20 cellular contexts compared by ENCODE assay signal in the genomic region with DNA sequence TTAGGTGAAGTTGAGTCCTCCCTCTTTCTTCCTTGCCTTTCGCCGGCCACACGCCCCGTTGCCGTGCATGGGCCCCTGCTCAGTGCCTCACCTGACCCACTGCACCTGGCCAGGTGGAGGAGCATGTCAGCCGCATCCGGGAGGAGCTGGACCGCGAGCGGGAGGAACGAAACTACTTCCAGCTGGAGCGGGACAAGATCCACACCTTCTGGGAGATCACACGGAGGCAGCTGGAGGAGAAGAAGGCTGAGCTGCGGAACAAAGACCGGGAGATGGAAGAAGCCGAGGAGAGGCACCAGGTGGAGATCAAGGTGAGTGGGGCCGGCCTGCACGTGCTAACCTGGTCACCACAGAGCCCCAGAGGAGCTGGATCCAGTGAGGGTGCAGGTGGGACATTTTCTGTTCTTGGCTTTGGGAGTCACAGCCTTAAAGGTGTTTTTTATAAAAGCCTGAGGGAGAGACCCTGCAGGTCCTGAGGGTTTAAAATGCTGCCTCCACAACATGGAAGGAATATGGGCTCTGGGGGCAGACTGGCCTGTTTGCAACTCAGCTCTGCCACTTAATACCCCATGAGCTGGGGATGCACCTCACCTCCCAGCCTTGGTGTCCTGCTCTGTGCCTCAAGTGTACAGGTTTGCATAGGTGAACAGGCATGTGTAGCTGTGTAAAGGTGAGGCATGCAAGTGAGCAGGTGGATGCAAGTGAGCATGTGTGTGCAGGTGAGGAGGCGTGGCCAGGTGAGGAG. TPM values are rescaled to one million over a fixed set of nuclear protein-coding genes. Genes with fewer than 3 reads are reported as not detected.
A peak's percentile ranks its signal among the peaks of the same experiment; 100 is the strongest.
DNase-seq lines count a peak whose midpoint lies in the region; ATAC-seq and TF ChIP-seq lines count a peak whose summit lies in the region.
"Had no signal": no experiment of that assay in that cellular context is flagged by ENCODE, and none has a peak within 500 bp of the region (broad histone marks: within the 10 kb centered on the region; RNA-seq: fewer than 3 reads in every experiment).

No MANE protein-coding gene starts in this region.

- no peak overlapping the region for H3K4me2 ChIP-seq in MM.1S (ENCODE audit: low read depth, low read length)
- H3K4me2 ChIP-seq: hepatocyte, smooth muscle cell had no signal

- no peaks in the 10 kb centered on the region for H3F3A ChIP-seq in MM.1S (ENCODE audit: insufficient read depth, low read length)

- H3K27me3 ChIP-seq in MG63 (no peaks in the 10 kb centered on the region), MM.1S (replicated peaks; ENCODE audit: insufficient read depth, low read length) (no peaks in the 10 kb centered on the region)
- H3K27me3 ChIP-seq: hepatocyte, stomach, vagina had no signal

- peaks cover 3% of the 10 kb centered on the region for H3K4me1 Mint-ChIP-seq in activated CD4-positive, alpha-beta T cell treated with anti-CD3 and anti-CD28 coated beads, Interleukin-2, amount 10 ng/mL, durations not matched to agents 7 days and 5 days
- peaks cover 8% of the 10 kb centered on the region for H3K4me1 Mint-ChIP-seq in activated naive CD8-positive, alpha-beta T cell treated with anti-CD3 and anti-CD28 coated beads, Interleukin-2, amount 50 U/mL, for 24 hours

- POLR2A ChIA-PET in activated CD4-positive, alpha-beta T cell treated with anti-CD3 and anti-CD28 coated beads, Interleukin-2, amount 10 ng/mL, durations not matched to agents 7 days and 5 days (lab: Charles Lee), result no interaction called here

- H3K9me3 Mint-ChIP-seq in activated CD4-positive, alpha-beta T cell treated with anti-CD3 and anti-CD28 coated beads, Interleukin-2, amount 10 ng/mL, durations not matched to agents 7 days and 5 days, result peaks cover 4% of the 10 kb centered on the region
- H3K9me3 Mint-ChIP-seq in activated naive CD8-positive, alpha-beta T cell treated with anti-CD3 and anti-CD28 coated beads, Interleukin-2, amount 50 U/mL, for 24 hours, result peaks cover 7% of the 10 kb centered on the region
- H3K9me3 Mint-ChIP-seq: CD8-positive, alpha-beta memory T cell had no signal

- no peak for DNase-seq in activated CD4-positive, alpha-beta T cell treated with anti-CD3 and anti-CD28 coated beads, Interleukin-2, amount 10 ng/mL, durations not matched to agents 7 days and 5 days
- DNase-seq in activated CD4-positive, alpha-beta T cell treated with anti-CD3 and anti-CD28 coated beads for 1 hour, result no peak
- DNase-seq in MG63 (peak; percentile 70), retina (peak; percentile 18), MM.1S (no peak), medulla oblongata (ENCODE audit: extremely low spot score) (no peak), NCI-H2081 (lab: John Stamatoyannopoulos, UW) (no peak)
- no peak for DNase-seq in activated naive CD8-positive, alpha-beta T cell treated with anti-CD3 and anti-CD28 coated beads, Interleukin-2, amount 50 U/mL, for 24 hours
- DNase-seq: activated naive CD4-positive, alpha-beta T cell treated with anti-CD3 and anti-CD28 coated beads for 36 hours; CD8-positive, alpha-beta memory T cell; kidney glomerular epithelial cell; NCI-H1436; NCI-H226; Right ventricle myocardium superior; stomach had no signal

- H3K9me2 ChIP-seq in MM.1S (replicated peaks; ENCODE audit: insufficient read depth, low read length), result no peaks in the 10 kb centered on the region

- no peak overlapping the region for H2AFZ ChIP-seq in MM.1S (ENCODE audit: low read length)
- H2AFZ ChIP-seq: hepatocyte had no signal

- no peak overlapping the region for H3K9ac ChIP-seq in MM.1S (ENCODE audit: low read length)

- peaks cover 5% of the 10 kb centered on the region for H3K36me3 Mint-ChIP-seq in activated CD4-positive, alpha-beta T cell treated with anti-CD3 and anti-CD28 coated beads, Interleukin-2, amount 10 ng/mL, durations not matched to agents 7 days and 5 days (ENCODE audit: low read depth)
- peaks cover 9% of the 10 kb centered on the region for H3K36me3 Mint-ChIP-seq in activated naive CD8-positive, alpha-beta T cell treated with anti-CD3 and anti-CD28 coated beads, Interleukin-2, amount 50 U/mL, for 24 hours (ENCODE audit: low read depth)

- H3K79me2 ChIP-seq in MM.1S (ENCODE audit: low read length), result no peaks in the 10 kb centered on the region
- H3K79me2 ChIP-seq: hepatocyte had no signal

- H3K4me3 Mint-ChIP-seq in activated CD4-positive, alpha-beta T cell treated with anti-CD3 and anti-CD28 coated beads, Interleukin-2, amount 10 ng/mL, durations not matched to agents 7 days and 5 days, result peak overlapping the region; percentile 43
- H3K4me3 Mint-ChIP-seq in activated naive CD8-positive, alpha-beta T cell treated with anti-CD3 and anti-CD28 coated beads, Interleukin-2, amount 50 U/mL, for 24 hours, result no peak overlapping the region
- H3K4me3 Mint-ChIP-seq: activated naive CD4-positive, alpha-beta T cell treated with anti-CD3 and anti-CD28 coated beads for 36 hours; CD8-positive, alpha-beta memory T cell had no signal

- no peaks in the 10 kb centered on the region for H3K4me1 ChIP-seq in MM.1S (ENCODE audit: low read length)
- H3K4me1 ChIP-seq: stomach, vagina had no signal

- TF ChIP-seq CTCF in MM.1S (IDR thresholded peaks at IDR 0.05; ENCODE audit: low read length), result no peak

- H3K4me3 ChIP-seq in MG63, result no peak overlapping the region
- H3K4me3 ChIP-seq in MM.1S (ENCODE audit: low read length), result no peak overlapping the region
- H3K4me3 ChIP-seq: hepatocyte, smooth muscle cell, stomach, vagina had no signal

- no peak for ATAC-seq in activated naive CD8-positive, alpha-beta T cell treated with anti-CD3 and anti-CD28 coated beads, Interleukin-2, amount 50 U/mL, for 24 hours
- ATAC-seq: HCT116 had no signal

- CTCF ChIA-PET in activated CD4-positive, alpha-beta T cell treated with anti-CD3 and anti-CD28 coated beads, Interleukin-2, amount 10 ng/mL, durations not matched to agents 7 days and 5 days (lab: Charles Lee), result no interaction called here

- H3K27me3 Mint-ChIP-seq in activated CD4-positive, alpha-beta T cell treated with anti-CD3 and anti-CD28 coated beads, Interleukin-2, amount 10 ng/mL, durations not matched to agents 7 days and 5 days, result peaks cover 1% of the 10 kb centered on the region
- H3K27me3 Mint-ChIP-seq in activated naive CD8-positive, alpha-beta T cell treated with anti-CD3 and anti-CD28 coated beads, Interleukin-2, amount 50 U/mL, for 24 hours, result no peaks in the 10 kb centered on the region

- peak overlapping the region; percentile 65 for H3K27ac Mint-ChIP-seq in activated CD4-positive, alpha-beta T cell treated with anti-CD3 and anti-CD28 coated beads, Interleukin-2, amount 10 ng/mL, durations not matched to agents 7 days and 5 days
- H3K27ac Mint-ChIP-seq in activated naive CD8-positive, alpha-beta T cell treated with anti-CD3 and anti-CD28 coated beads, Interleukin-2, amount 50 U/mL, for 24 hours, result peak overlapping the region; percentile 93
- H3K27ac Mint-ChIP-seq: activated naive CD4-positive, alpha-beta T cell treated with anti-CD3 and anti-CD28 coated beads for 36 hours had no signal

- no peaks in the 10 kb centered on the region for H4K20me1 ChIP-seq in MM.1S (ENCODE audit: insufficient read depth, low read length)

- H3K9me3 ChIP-seq in MG63 (no peaks in the 10 kb centered on the region), MM.1S (replicated peaks; ENCODE audit: insufficient read depth, low read length) (no peaks in the 10 kb centered on the region)
- H3K9me3 ChIP-seq: stomach, vagina had no signal

- H3K36me3 ChIP-seq in MG63, result peaks cover 62% of the 10 kb centered on the region
- no peaks in the 10 kb centered on the region for H3K36me3 ChIP-seq in MM.1S (replicated peaks; ENCODE audit: insufficient read depth, low read length)

- H3K27ac ChIP-seq in MM.1S (ENCODE audit: low read length), result no peak overlapping the region
- H3K27ac ChIP-seq: hepatocyte, stomach, vagina had no signal

RNA-seq across cellular contexts. Expression of a gene that starts 12.1 kb away (rescaled TPM):
- under 1 TPM; 0.07 to 0.15 TPM for total RNA-seq in activated CD4-positive, alpha-beta T cell treated with anti-CD3 and anti-CD28 coated beads, Interleukin-2, amount 10 ng/mL, durations not matched to agents 7 days and 5 days
- 28.0 and 37.3 TPM in 2 replicates for total RNA-seq in MG63 (2014; rRNA removed; shearing (Covaris generic); ENCODE audit: low replicate concordance)

RNA-seq across cellular contexts. Expression of a gene that starts 45.8 kb away (rescaled TPM):
- not detected for total RNA-seq in activated CD4-positive, alpha-beta T cell treated with anti-CD3 and anti-CD28 coated beads, Interleukin-2, amount 10 ng/mL, durations not matched to agents 7 days and 5 days
- total RNA-seq in MG63 (2014; rRNA removed; shearing (Covaris generic); ENCODE audit: low replicate concordance), result not detected in 2 replicates
- total RNA-seq: activated naive CD4-positive, alpha-beta T cell treated with anti-CD3 and anti-CD28 coated beads for 36 hours; CD8-positive, alpha-beta memory T cell; hepatocyte; mucosa of gallbladder; Right ventricle myocardium superior; smooth muscle cell; stomach; vagina had no signal

Comparison
In these comparisons a context has a peak if more than half of its experiments do, and no peak if none do; other contexts are left out.
1. DNase-seq: peak in MG63 (single experiment) and retina (single experiment); none in activated CD4-positive, alpha-beta T cell treated with anti-CD3 and anti-CD28 coated beads, Interleukin-2, amount 10 ng/mL, durations not matched to agents 7 days and 5 days (single experiment), activated CD4-positive, alpha-beta T cell treated with anti-CD3 and anti-CD28 coated beads for 1 hour (single experiment), activated naive CD8-positive, alpha-beta T cell treated with anti-CD3 and anti-CD28 coated beads, Interleukin-2, amount 50 U/mL, for 24 hours (single experiment), MM.1S (single experiment), medulla oblongata (single experiment) and NCI-H2081 (0 of 2).
2. RNA of a gene that starts 12.1 kb away (total RNA-seq): 28.0 to 37.3 TPM in MG63; 0.07 to 0.15 TPM in activated CD4-positive, alpha-beta T cell treated with anti-CD3 and anti-CD28 coated beads, Interleukin-2, amount 10 ng/mL, durations not matched to agents 7 days and 5 days; every median in the first group is over 10 times any median in the second.